Comparison of ENCODE assay signal across 10 cellular contexts in the genomic region with DNA sequence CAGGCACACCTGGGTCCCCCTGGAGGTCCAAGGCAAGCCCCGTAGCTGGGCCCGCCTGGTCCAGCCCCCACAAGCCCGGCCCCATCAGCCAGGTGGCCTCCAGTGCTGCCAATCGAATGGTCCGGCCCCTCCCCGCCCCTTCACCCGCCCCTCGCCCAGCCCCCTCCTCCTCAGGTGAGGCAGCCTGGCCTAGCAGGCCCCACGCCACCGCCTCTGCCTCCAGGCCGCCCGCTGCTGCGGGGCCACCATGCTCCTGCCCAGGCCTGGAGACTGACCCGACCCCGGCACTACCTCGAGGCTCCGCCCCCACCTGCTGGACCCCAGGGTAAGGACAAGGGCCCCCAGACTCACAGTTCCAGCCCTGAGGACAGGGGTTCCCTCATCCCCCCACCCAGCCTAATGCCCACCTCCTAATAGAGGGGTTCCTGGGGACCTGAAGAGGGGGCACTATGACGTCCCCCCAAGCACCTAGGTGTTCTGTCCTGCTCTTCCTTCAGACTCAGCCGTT. TPM values are rescaled to one million over a fixed set of nuclear protein-coding genes. Genes with fewer than 3 reads are reported as not detected.
DNase-seq lines count a peak whose midpoint lies in the region; ATAC-seq and TF ChIP-seq lines count a peak whose summit lies in the region.
"Had no signal": no experiment of that assay in that cellular context is flagged by ENCODE, and none has a peak within 500 bp of the region (broad histone marks: within the 10 kb centered on the region; RNA-seq: fewer than 3 reads in every experiment).

TSS of gene HPN (plus strand) at position 174 of the 508 bp plus-strand sequence. CDS start 786 bp downstream, outside the sequence.

- POLR2A ChIA-PET in activated B cell treated with CpG ODN at 0.5 μM for 24 hours (lab: Charles Lee): no interaction called here

- ATAC-seq in activated B cell treated with CpG ODN at 0.5 μM for 24 hours (ENCODE audit: low read depth) (no peak), psoas muscle (peak; percentile 1 to 4 (median 2)), sciatic nerve (no peak)

- no peak within 1 kb of the TSS for H3K27ac Mint-ChIP-seq in activated B cell treated with CpG ODN at 0.5 μM for 24 hours

- intact Hi-C loops in activated B cell treated with CpG ODN at 0.5 μM for 24 hours (cut with micrococcal nuclease) (no loop called here), psoas muscle (cut with DNase I) (loop anchor here in 1 of 2 donors (5.0 kb wide), 1 partner anchor 96 kb away; the partner anchor contains the start of genes FXYD1 and LGI4), sciatic nerve (cut with DNase I) (no loop called here), posterior vena cava (cut with DNase I) (no loop called here)

- TF ChIP-seq CTCF in activated B cell treated with CpG ODN at 0.5 μM for 24 hours (IDR thresholded peaks at IDR 0.05) (no peak), psoas muscle (IDR thresholded peaks at IDR 0.05) (no peak)

- peak within 1 kb of the TSS; percentile 13; the same call in 1 of the 2 replicates for H3K4me3 ChIP-seq in iPS DF 6.9 (ENCODE audit: low read length)
- H3K4me3 ChIP-seq in psoas muscle: peak within 1 kb of the TSS; percentile 32
- H3K4me3 ChIP-seq: SJSA1 had no signal

- WGBS in iPS DF 6.9 (ENCODE audit: insufficient coverage, insufficient read length): no CpG with 5 or more reads among the region's 19 CpGs
- 51 to 59% (median 57%) methylated on average over 15 to 19 of the region's 19 CpGs for WGBS in psoas muscle, 3 donors

- peaks cover 3% of the 10 kb centered on the region for H3K27me3 Mint-ChIP-seq in activated B cell treated with CpG ODN at 0.5 μM for 24 hours

- no peak within 1 kb of the TSS for H3K27ac ChIP-seq in iPS DF 6.9 (ENCODE audit: low read length)
- H3K27ac ChIP-seq in psoas muscle: peak within 1 kb of the TSS; percentile 94
- H3K27ac ChIP-seq: SJSA1 had no signal

- peak; percentile 96 for DNase-seq in DMS53 (lab: John Stamatoyannopoulos, UW)
- no peak for DNase-seq in activated B cell treated with CpG ODN at 0.5 μM for 24 hours
- no peak for DNase-seq in iPS DF 6.9 (ENCODE audit: low read depth, low spot score)
- DNase-seq in psoas muscle: peak in 1 of 2 donors; percentile 63
- DNase-seq in sciatic nerve (ENCODE audit: low spot score): no peak
- DNase-seq in posterior vena cava (ENCODE audit: low spot score): no peak
- DNase-seq in NCI-H187 (lab: John Stamatoyannopoulos, UW): no peak
- DNase-seq in NCI-H82 (lab: John Stamatoyannopoulos, UW): no peak

- H3K9me3 Mint-ChIP-seq in activated B cell treated with CpG ODN at 0.5 μM for 24 hours: no peaks in the 10 kb centered on the region

- H3K9me3 ChIP-seq in iPS DF 6.9 (ENCODE audit: control insufficient read depth, insufficient read depth, low read length) (no peaks in the 10 kb centered on the region), psoas muscle (no peaks in the 10 kb centered on the region)
- H3K9me3 ChIP-seq: SJSA1 had no signal

- CTCF ChIA-PET in activated B cell treated with CpG ODN at 0.5 μM for 24 hours (lab: Charles Lee): no interaction called here

- no peaks in the 10 kb centered on the region for H3K36me3 Mint-ChIP-seq in activated B cell treated with CpG ODN at 0.5 μM for 24 hours (ENCODE audit: low read depth)

- H3K4me1 ChIP-seq in iPS DF 6.9 (ENCODE audit: control insufficient read depth, insufficient read depth, low read length): peaks cover 9% of the 10 kb centered on the region
- peaks cover 75% of the 10 kb centered on the region for H3K4me1 ChIP-seq in psoas muscle
- H3K4me1 ChIP-seq: SJSA1 had no signal

- H3K4me1 Mint-ChIP-seq in activated B cell treated with CpG ODN at 0.5 μM for 24 hours: peaks cover 55% of the 10 kb centered on the region

- H3K27me3 ChIP-seq in iPS DF 6.9 (ENCODE audit: control insufficient read depth, insufficient read depth, low read length): no peaks in the 10 kb centered on the region
- no peaks in the 10 kb centered on the region for H3K27me3 ChIP-seq in psoas muscle (ENCODE audit: insufficient read depth in 3 of 3, low read length in 2 of 3)
- H3K27me3 ChIP-seq: SJSA1 had no signal

- H3K36me3 ChIP-seq in iPS DF 6.9 (ENCODE audit: control insufficient read depth, insufficient read depth, low read length): no peaks in the 10 kb centered on the region
- H3K36me3 ChIP-seq in psoas muscle (ENCODE audit: insufficient read depth in 1 of 2, low read depth in 1 of 2): peaks cover 0 to 19% of the 10 kb centered on the region in 2 donors
- H3K36me3 ChIP-seq: SJSA1 had no signal

- peak within 1 kb of the TSS; percentile 82 for H3K4me3 Mint-ChIP-seq in activated B cell treated with CpG ODN at 0.5 μM for 24 hours

RNA-seq across cellular contexts. Expression of gene HPN, which starts in this region (rescaled TPM):
- total RNA-seq in activated B cell treated with CpG ODN at 0.5 μM for 24 hours: not detected in 2 replicates
- total RNA-seq in psoas muscle: 10 to 100 TPM in 2 of 4 donors, 1 to 10 TPM in 2; 2.5 to 17.7 (median 8.1) TPM
- 10 to 100 TPM in 1 of 3 donors, 1 to 10 TPM in 2; 1.6 to 12.6 (median 5.2) TPM for polyA plus RNA-seq in psoas muscle
- total RNA-seq in sciatic nerve: 1.1 TPM
- 1 to 10 TPM in 1 of 2 donors, under 1 TPM in 1; 1.00 to 1.7 TPM for total RNA-seq in posterior vena cava
- total RNA-seq: myocyte, SJSA1 had no signal

Comparison
In these comparisons a context has a peak if more than half of its experiments do, and no peak if none do; other contexts are left out.
1. ATAC-seq: peak in psoas muscle (4 of 4); none in activated B cell treated with CpG ODN at 0.5 μM for 24 hours (single experiment) and sciatic nerve (single experiment).